In the genomic region with DNA sequence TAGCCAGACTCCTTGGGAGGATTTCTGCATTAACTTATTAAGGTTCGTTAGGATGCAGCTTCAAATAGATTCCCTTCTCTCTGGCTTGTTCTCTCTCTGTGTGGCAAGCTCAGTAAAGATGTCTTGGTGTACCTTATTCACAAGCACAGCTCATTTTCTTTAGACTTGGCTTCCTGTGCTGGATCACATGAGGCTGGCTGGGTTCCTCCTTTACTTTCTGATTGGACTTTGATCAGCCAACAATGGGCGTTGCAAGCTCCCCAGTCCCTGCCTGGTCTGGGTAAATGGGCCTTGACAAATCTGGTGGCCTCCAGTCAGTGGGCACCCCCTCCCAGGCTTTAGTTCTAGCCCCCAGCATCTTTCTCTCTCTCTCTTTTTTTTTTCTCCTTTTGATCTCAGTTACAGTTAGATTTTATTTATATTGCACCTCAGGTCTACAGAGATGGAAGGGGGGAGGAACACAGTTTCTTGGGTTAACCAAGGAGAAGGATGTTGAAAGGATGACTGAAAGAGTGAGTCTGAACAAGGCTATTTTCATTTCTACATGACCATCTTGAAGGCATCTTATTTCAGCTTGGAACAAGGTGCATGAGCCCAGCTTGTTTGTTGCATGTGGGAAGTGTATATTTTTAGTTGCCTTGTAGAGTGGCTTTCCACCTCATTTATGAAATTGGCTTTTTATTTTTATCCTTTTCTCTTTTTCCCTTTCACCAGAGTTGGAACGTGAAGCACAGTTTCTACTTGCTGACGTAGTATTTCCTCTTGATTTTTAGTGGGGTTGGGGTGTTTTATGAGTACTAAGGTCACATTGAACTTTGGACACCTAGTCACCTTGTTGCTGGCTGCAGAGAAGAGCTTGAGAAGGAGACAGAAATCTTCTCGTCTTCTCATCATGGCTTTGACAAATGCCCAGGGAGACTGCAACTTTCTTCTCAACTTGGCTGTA, we compare ENCODE assay signal across 12 cellular contexts.
A peak's percentile ranks its signal among the peaks of the same experiment; 100 is the strongest.
DNase-seq lines count a peak whose midpoint lies in the region; ATAC-seq and TF ChIP-seq lines count a peak whose summit lies in the region.
"Had no signal": no experiment of that assay in that cellular context is flagged by ENCODE, and none has a peak within 500 bp of the region (broad histone marks: within the 10 kb centered on the region; RNA-seq: fewer than 3 reads in every experiment).

No MANE protein-coding gene starts in this region.

- H3K9ac ChIP-seq in MM.1S (ENCODE audit: low read length) (peak overlapping the region; percentile 2; the same call in 1 of the 2 replicates), duodenal mucosa (ENCODE audit: low read depth in 1 of 2, low read length in 2 of 2) (no peak overlapping the region)

- peak overlapping the region; percentile 53 for H3K4me2 ChIP-seq in MM.1S (ENCODE audit: low read depth, low read length)

- H3K4me1 ChIP-seq in MM.1S (ENCODE audit: low read length) (peaks cover 34% of the 10 kb centered on the region), duodenal mucosa (ENCODE audit: control insufficient read depth in 1 of 2, insufficient read depth in 2 of 2, low read length in 2 of 2) (peaks cover 65 to 73% of the 10 kb centered on the region in 2 donors)

- H2AFZ ChIP-seq in MM.1S (ENCODE audit: low read length) = no peak overlapping the region

- H3K27ac ChIP-seq in MM.1S (ENCODE audit: low read length) (peak overlapping the region; percentile 64), duodenal mucosa (ENCODE audit: low read depth, low read length) (peak overlapping the region; percentile 28), substantia nigra (ENCODE audit: low read depth, low read length, poor library complexity, severe bottlenecking) (peak overlapping the region; percentile 18)

- H3K4me3 ChIP-seq in MM.1S (ENCODE audit: low read length) (no peak overlapping the region), duodenal mucosa (ENCODE audit: low read depth in 1 of 2, low read length in 2 of 2) (peak overlapping the region in 1 of 2 donors; percentile 24)

- CTCF ChIA-PET in activated CD4-positive, alpha-beta memory T cell treated with anti-CD3 and anti-CD28 coated beads, Interleukin-2, amount 10 ng/mL, durations not matched to agents 7 days and 5 days (lab: Charles Lee) = no interaction called here

- H3K36me3 ChIP-seq in MM.1S (replicated peaks; ENCODE audit: insufficient read depth, low read length) = no peaks in the 10 kb centered on the region
- H3K36me3 ChIP-seq in duodenal mucosa (ENCODE audit: control insufficient read depth in 1 of 2, insufficient read depth in 2 of 2, low read length in 2 of 2) = no peaks in the 10 kb centered on the region

- H3K9me3 ChIP-seq in MM.1S (replicated peaks; ENCODE audit: insufficient read depth, low read length) (no peaks in the 10 kb centered on the region), duodenal mucosa (ENCODE audit: control insufficient read depth in 1 of 2, low read length in 2 of 2) (no peaks in the 10 kb centered on the region)

- no peaks in the 10 kb centered on the region for H3K4me1 Mint-ChIP-seq in activated CD4-positive, alpha-beta memory T cell treated with anti-CD3 and anti-CD28 coated beads, Interleukin-2, amount 10 ng/mL, durations not matched to agents 7 days and 5 days
- H3K4me1 Mint-ChIP-seq in stimulated activated effector memory CD8-positive, alpha-beta T cell treated with anti-CD3 and anti-CD28 coated beads, Interleukin-12 subunit alpha, Interleukin-12 subunit beta, amount 100 ng/mL, for 72 hours = no peaks in the 10 kb centered on the region
- no peaks in the 10 kb centered on the region for H3K4me1 Mint-ChIP-seq in activated T-cell treated with anti-CD3 and anti-CD28 coated beads, Interleukin-2, amount 50 U/mL, for 4 hours (ENCODE audit: low read depth)
- H3K4me1 Mint-ChIP-seq: activated naive CD4-positive, alpha-beta T cell treated with anti-CD3 and anti-CD28 coated beads, Interleukin-2, amount 10 ng/mL, durations not matched to agents 7 days and 5 days had no signal

- H3K27me3 ChIP-seq in MM.1S (replicated peaks; ENCODE audit: insufficient read depth, low read length) (no peaks in the 10 kb centered on the region), duodenal mucosa (ENCODE audit: control insufficient read depth in 1 of 2, insufficient read depth in 2 of 2, low read length in 2 of 2) (no peaks in the 10 kb centered on the region)

- no peak overlapping the region for H3K27ac Mint-ChIP-seq in activated CD4-positive, alpha-beta memory T cell treated with anti-CD3 and anti-CD28 coated beads, Interleukin-2, amount 10 ng/mL, durations not matched to agents 7 days and 5 days
- no peak overlapping the region for H3K27ac Mint-ChIP-seq in stimulated activated effector memory CD8-positive, alpha-beta T cell treated with anti-CD3 and anti-CD28 coated beads, Interleukin-12 subunit alpha, Interleukin-12 subunit beta, amount 100 ng/mL, for 72 hours
- H3K27ac Mint-ChIP-seq: activated naive CD4-positive, alpha-beta T cell treated with anti-CD3 and anti-CD28 coated beads, Interleukin-2, amount 10 ng/mL, durations not matched to agents 7 days and 5 days; dendritic cell treated with granulocyte-macrophage colony-stimulating factor and Interleukin-4, amounts not matched to agents 40 ng/mL and 50 ng/mL, for 4 days had no signal

- no peaks in the 10 kb centered on the region for H3K9me2 ChIP-seq in MM.1S (replicated peaks; ENCODE audit: insufficient read depth, low read length)

- DNase-seq in MM.1S = peak; percentile 71
- DNase-seq in midbrain (lab: John Stamatoyannopoulos, UW) = peak; percentile 43
- DNase-seq in substantia nigra (lab: John Stamatoyannopoulos, UW) = peak in 13 of 49 donors; percentile 6 to 38 (median 19)
- no peak for DNase-seq in activated CD4-positive, alpha-beta memory T cell treated with anti-CD3 and anti-CD28 coated beads, Interleukin-2, amount 10 ng/mL, durations not matched to agents 7 days and 5 days
- no peak for DNase-seq in stimulated activated effector memory CD8-positive, alpha-beta T cell treated with anti-CD3 and anti-CD28 coated beads, Interleukin-12 subunit alpha, Interleukin-12 subunit beta, amount 100 ng/mL, for 72 hours (ENCODE audit: low spot score in 2 of 2)
- DNase-seq in activated T-cell treated with anti-CD3 and anti-CD28 coated beads, Interleukin-2, amount 50 U/mL, for 4 hours = no peak
- DNase-seq: activated naive CD4-positive, alpha-beta T cell treated with anti-CD3 and anti-CD28 coated beads, Interleukin-2, amount 10 ng/mL, durations not matched to agents 7 days and 5 days; NCI-H2081; SW 1271 had no signal

- no peak for TF ChIP-seq CTCF in MM.1S (IDR thresholded peaks at IDR 0.05; ENCODE audit: low read length)

- 0 out of 2 replicates have a peak, but pooled peaks cover 3% of the 10 kb centered on the region for H3K79me2 ChIP-seq in MM.1S (ENCODE audit: low read length)

- H3K36me3 Mint-ChIP-seq in activated CD4-positive, alpha-beta memory T cell treated with anti-CD3 and anti-CD28 coated beads, Interleukin-2, amount 10 ng/mL, durations not matched to agents 7 days and 5 days (ENCODE audit: low read depth) = no peaks in the 10 kb centered on the region
- no peaks in the 10 kb centered on the region for H3K36me3 Mint-ChIP-seq in stimulated activated effector memory CD8-positive, alpha-beta T cell treated with anti-CD3 and anti-CD28 coated beads, Interleukin-12 subunit alpha, Interleukin-12 subunit beta, amount 100 ng/mL, for 72 hours
- no peaks in the 10 kb centered on the region for H3K36me3 Mint-ChIP-seq in activated T-cell treated with anti-CD3 and anti-CD28 coated beads, Interleukin-2, amount 50 U/mL, for 4 hours (ENCODE audit: insufficient read depth)
- H3K36me3 Mint-ChIP-seq: activated naive CD4-positive, alpha-beta T cell treated with anti-CD3 and anti-CD28 coated beads, Interleukin-2, amount 10 ng/mL, durations not matched to agents 7 days and 5 days had no signal

- H3F3A ChIP-seq in MM.1S (ENCODE audit: insufficient read depth, low read length) = peaks cover 18% of the 10 kb centered on the region

- ATAC-seq in stimulated activated effector memory CD8-positive, alpha-beta T cell treated with anti-CD3 and anti-CD28 coated beads, Interleukin-12 subunit alpha, Interleukin-12 subunit beta, amount 100 ng/mL, for 72 hours = no peak
- ATAC-seq in activated T-cell treated with anti-CD3 and anti-CD28 coated beads, Interleukin-2, amount 50 U/mL, for 4 hours = no peak
- no peak for ATAC-seq in HG03378 (IDR thresholded peaks at IDR 0.05; ENCODE audit: unreplicated experiment)

- H4K20me1 ChIP-seq in MM.1S (ENCODE audit: insufficient read depth, low read length) = no peaks in the 10 kb centered on the region

- peaks cover 2% of the 10 kb centered on the region for H3K9me3 Mint-ChIP-seq in activated CD4-positive, alpha-beta memory T cell treated with anti-CD3 and anti-CD28 coated beads, Interleukin-2, amount 10 ng/mL, durations not matched to agents 7 days and 5 days
- H3K9me3 Mint-ChIP-seq in stimulated activated effector memory CD8-positive, alpha-beta T cell treated with anti-CD3 and anti-CD28 coated beads, Interleukin-12 subunit alpha, Interleukin-12 subunit beta, amount 100 ng/mL, for 72 hours = no peaks in the 10 kb centered on the region
- H3K9me3 Mint-ChIP-seq in activated T-cell treated with anti-CD3 and anti-CD28 coated beads, Interleukin-2, amount 50 U/mL, for 4 hours = no peaks in the 10 kb centered on the region
- H3K9me3 Mint-ChIP-seq: activated naive CD4-positive, alpha-beta T cell treated with anti-CD3 and anti-CD28 coated beads, Interleukin-2, amount 10 ng/mL, durations not matched to agents 7 days and 5 days; dendritic cell treated with granulocyte-macrophage colony-stimulating factor and Interleukin-4, amounts not matched to agents 40 ng/mL and 50 ng/mL, for 4 days had no signal

- POLR2A ChIA-PET in activated CD4-positive, alpha-beta memory T cell treated with anti-CD3 and anti-CD28 coated beads, Interleukin-2, amount 10 ng/mL, durations not matched to agents 7 days and 5 days (lab: Charles Lee) = no interaction called here

- no peaks in the 10 kb centered on the region for H3K27me3 Mint-ChIP-seq in activated CD4-positive, alpha-beta memory T cell treated with anti-CD3 and anti-CD28 coated beads, Interleukin-2, amount 10 ng/mL, durations not matched to agents 7 days and 5 days
- no peaks in the 10 kb centered on the region for H3K27me3 Mint-ChIP-seq in activated T-cell treated with anti-CD3 and anti-CD28 coated beads, Interleukin-2, amount 50 U/mL, for 4 hours (ENCODE audit: low read depth)
- H3K27me3 Mint-ChIP-seq: activated naive CD4-positive, alpha-beta T cell treated with anti-CD3 and anti-CD28 coated beads, Interleukin-2, amount 10 ng/mL, durations not matched to agents 7 days and 5 days had no signal

- no peak overlapping the region for H3K4me3 Mint-ChIP-seq in activated CD4-positive, alpha-beta memory T cell treated with anti-CD3 and anti-CD28 coated beads, Interleukin-2, amount 10 ng/mL, durations not matched to agents 7 days and 5 days
- H3K4me3 Mint-ChIP-seq in stimulated activated effector memory CD8-positive, alpha-beta T cell treated with anti-CD3 and anti-CD28 coated beads, Interleukin-12 subunit alpha, Interleukin-12 subunit beta, amount 100 ng/mL, for 72 hours = no peak overlapping the region
- H3K4me3 Mint-ChIP-seq in activated T-cell treated with anti-CD3 and anti-CD28 coated beads, Interleukin-2, amount 50 U/mL, for 4 hours = no peak overlapping the region
- H3K4me3 Mint-ChIP-seq: activated naive CD4-positive, alpha-beta T cell treated with anti-CD3 and anti-CD28 coated beads, Interleukin-2, amount 10 ng/mL, durations not matched to agents 7 days and 5 days; dendritic cell treated with granulocyte-macrophage colony-stimulating factor and Interleukin-4, amounts not matched to agents 40 ng/mL and 50 ng/mL, for 4 days had no signal

Comparison
In these comparisons a context has a peak if more than half of its experiments do, and no peak if none do; other contexts are left out.
1. DNase-seq: peak in MM.1S (single experiment) and midbrain (single experiment); none in activated CD4-positive, alpha-beta memory T cell treated with anti-CD3 and anti-CD28 coated beads, Interleukin-2, amount 10 ng/mL, durations not matched to agents 7 days and 5 days (single experiment), stimulated activated effector memory CD8-positive, alpha-beta T cell treated with anti-CD3 and anti-CD28 coated beads, Interleukin-12 subunit alpha, Interleukin-12 subunit beta, amount 100 ng/mL, for 72 hours (0 of 2) and activated T-cell treated with anti-CD3 and anti-CD28 coated beads, Interleukin-2, amount 50 U/mL, for 4 hours (single experiment).
2. Peak in every context shown above with its lines, with median percentiles within 50 percentile points of each other: H3K27ac ChIP-seq.